8 cellular contexts compared by ENCODE assay signal in the genomic region with DNA sequence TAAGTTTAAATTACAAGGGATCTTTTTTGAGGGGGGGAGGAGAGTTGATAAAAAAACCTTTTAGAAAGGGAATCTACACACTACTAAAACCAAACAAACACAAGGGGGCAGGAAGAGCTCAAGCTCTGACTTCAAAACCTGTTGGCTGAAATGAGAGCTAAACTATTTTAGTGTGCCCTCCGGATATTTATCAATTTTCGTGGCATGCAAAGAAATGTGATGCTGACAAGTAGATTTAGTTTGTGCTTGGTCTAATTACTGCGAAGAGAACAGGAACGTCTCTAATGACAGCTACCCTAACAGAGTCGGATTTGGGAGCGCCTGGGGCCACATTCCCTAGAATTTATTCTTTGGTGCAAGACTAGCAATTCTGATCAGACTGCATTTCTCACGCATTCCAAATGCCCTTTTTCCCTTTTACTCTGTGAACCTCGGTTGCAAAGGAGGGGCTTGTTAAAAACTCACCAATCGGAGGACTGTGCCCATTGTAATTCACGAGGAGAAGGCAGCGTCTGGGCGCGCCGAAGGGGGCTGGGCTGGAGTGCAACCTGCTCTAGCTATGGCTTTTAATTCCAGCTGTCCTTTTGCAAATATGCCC. TPM values are rescaled to one million over a fixed set of nuclear protein-coding genes. Genes with fewer than 3 reads are reported as not detected.
DNase-seq lines count a peak whose midpoint lies in the region; ATAC-seq and TF ChIP-seq lines count a peak whose summit lies in the region.

No MANE protein-coding gene starts in this region.

- H3K36me3 ChIP-seq in heart right ventricle = no peaks in the 10 kb centered on the region
- H3K36me3 ChIP-seq in right atrium auricular region = no peaks in the 10 kb centered on the region
- no peaks in the 10 kb centered on the region for H3K36me3 ChIP-seq in adrenal gland (replicated peaks in 1 of 2)

- H3K4me3 Mint-ChIP-seq in type B pancreatic cell = peak overlapping the region; percentile 94

- H3K4me3 ChIP-seq in heart right ventricle (peak overlapping the region; percentile 11 to 50 (median 43)), right atrium auricular region (peak overlapping the region in 1 of 2 donors; percentile 41), adrenal gland (peak overlapping the region in 1 of 4 donors; percentile 44)

- H3K4me1 ChIP-seq in heart right ventricle (peaks cover 0 to 16% (median 10%) of the 10 kb centered on the region in 9 donors), right atrium auricular region (peaks cover 0 to 19% of the 10 kb centered on the region in 2 donors), adrenal gland (replicated peaks in 1 of 2) (no peaks in the 10 kb centered on the region)

- peak overlapping the region; percentile 82 for H3K27ac Mint-ChIP-seq in type B pancreatic cell

- H3K27me3 ChIP-seq in heart right ventricle (peaks cover 0 to 63% (median 51%) of the 10 kb centered on the region in 7 donors), right atrium auricular region (peaks cover 0 to 5% of the 10 kb centered on the region in 2 donors), adrenal gland (peaks cover 41% of the 10 kb centered on the region)

- WGBS in heart right ventricle, 2 donors = 1% methylated on average over 14 of the region's 14 CpGs
- 0 to 3% (median 1%) methylated on average over 11 to 14 of the region's 14 CpGs for WGBS in adrenal gland, 4 donors

- TF ChIP-seq POLR2A in adrenal gland (IDR thresholded peaks at IDR 0.05) = no peak

- TF ChIP-seq CTCF in heart right ventricle (IDR thresholded peaks at IDR 0.05) (peak in 7 of 9 donors; percentile 15 to 56 (median 42)), right atrium auricular region (IDR thresholded peaks at IDR 0.05) (no peak), type B pancreatic cell (conservative IDR thresholded peaks at IDR 0.05) (peak; percentile 68), adrenal gland (IDR thresholded peaks at IDR 0.05) (peak in 3 of 6 experiments; percentile 17 to 29 (median 23))

- H3K4me1 Mint-ChIP-seq in type B pancreatic cell (ENCODE audit: unreplicated experiment) = peaks cover 8% of the 10 kb centered on the region

- no peaks in the 10 kb centered on the region for H3K27me3 Mint-ChIP-seq in type B pancreatic cell

- ATAC-seq in heart right ventricle = peak in 3 of 8 donors; percentile 43 to 61 (median 54)

- H3K9me3 Mint-ChIP-seq in type B pancreatic cell = peaks cover 7% of the 10 kb centered on the region

- intact Hi-C loops in heart right ventricle (cut with DNase I) (loop anchor here in 7 of 10 donors (5.0 to 10.0 kb wide), 5 partner anchors 76 to 229 kb away; no protein-coding TSS in a partner anchor), adrenal gland (cut with DNase I) (no loop called here)

- H3K36me3 Mint-ChIP-seq in type B pancreatic cell = peaks cover 17% of the 10 kb centered on the region

- no peaks in the 10 kb centered on the region for H3K9me3 ChIP-seq in heart right ventricle
- no peaks in the 10 kb centered on the region for H3K9me3 ChIP-seq in right atrium auricular region
- H3K9me3 ChIP-seq in adrenal gland (replicated peaks in 1 of 3) = no peaks in the 10 kb centered on the region

- no peak for DNase-seq in heart right ventricle
- DNase-seq in right atrium auricular region (ENCODE audit: low spot score) = no peak
- peak; percentile 47 for DNase-seq in astrocyte of the hippocampus (ENCODE audit: low read depth, low spot score)
- DNase-seq in kidney tubule cell (ENCODE audit: low spot score) = peak; percentile 41
- DNase-seq in type B pancreatic cell (ENCODE audit: extremely low spot score, unreplicated experiment) = no peak
- no peak for DNase-seq in ureter (ENCODE audit: low spot score)
- DNase-seq in cortex of kidney (lab: John Stamatoyannopoulos, UW) = no peak
- DNase-seq in adrenal gland = no peak

- H3K27ac ChIP-seq in heart right ventricle (no peak overlapping the region), right atrium auricular region (no peak overlapping the region), adrenal gland (no peak overlapping the region)

RNA-seq across cellular contexts. Expression of a gene that starts 0.8 kb away (rescaled TPM):
- under 1 TPM in 9 of 10 donors, not detected in 1; 0.02 to 0.46 (median 0.14) TPM for total RNA-seq in heart right ventricle
- under 1 TPM; 0.01 to 0.07 TPM for polyA plus RNA-seq in heart right ventricle
- under 1 TPM in 1 of 2 donors, not detected in 1; 0.20 TPM for total RNA-seq in right atrium auricular region
- total RNA-seq in type B pancreatic cell (ENCODE audit: low replicate concordance) = 37.8 and 42.8 TPM in 2 replicates
- total RNA-seq in ureter = 12.4 TPM
- total RNA-seq in adrenal gland = 1 to 10 TPM in 2 of 8 donors, under 1 TPM in 6; 0.11 to 5.9 (median 0.58) TPM
- 1 to 10 TPM in 1 of 3 donors, under 1 TPM in 2; 0.10 to 2.0 (median 0.16) TPM for polyA plus RNA-seq in adrenal gland

Comparison
In these comparisons a context has a peak if more than half of its experiments do, and no peak if none do; other contexts are left out.
1. CTCF ChIP-seq: peak in heart right ventricle (7 of 9) and type B pancreatic cell (single experiment); none in right atrium auricular region (0 of 2).
2. DNase-seq: peak in astrocyte of the hippocampus (single experiment) and kidney tubule cell (single experiment); none in heart right ventricle (0 of 2), right atrium auricular region (single experiment), type B pancreatic cell (single experiment), ureter (single experiment), cortex of kidney (single experiment) and adrenal gland (0 of 7).
3. intact Hi-C loops: an anchor here in heart right ventricle (5.0 to 10.0 kb wide); none called in adrenal gland.